ENCODE assay signal across 1 cellular context in the genomic region with DNA sequence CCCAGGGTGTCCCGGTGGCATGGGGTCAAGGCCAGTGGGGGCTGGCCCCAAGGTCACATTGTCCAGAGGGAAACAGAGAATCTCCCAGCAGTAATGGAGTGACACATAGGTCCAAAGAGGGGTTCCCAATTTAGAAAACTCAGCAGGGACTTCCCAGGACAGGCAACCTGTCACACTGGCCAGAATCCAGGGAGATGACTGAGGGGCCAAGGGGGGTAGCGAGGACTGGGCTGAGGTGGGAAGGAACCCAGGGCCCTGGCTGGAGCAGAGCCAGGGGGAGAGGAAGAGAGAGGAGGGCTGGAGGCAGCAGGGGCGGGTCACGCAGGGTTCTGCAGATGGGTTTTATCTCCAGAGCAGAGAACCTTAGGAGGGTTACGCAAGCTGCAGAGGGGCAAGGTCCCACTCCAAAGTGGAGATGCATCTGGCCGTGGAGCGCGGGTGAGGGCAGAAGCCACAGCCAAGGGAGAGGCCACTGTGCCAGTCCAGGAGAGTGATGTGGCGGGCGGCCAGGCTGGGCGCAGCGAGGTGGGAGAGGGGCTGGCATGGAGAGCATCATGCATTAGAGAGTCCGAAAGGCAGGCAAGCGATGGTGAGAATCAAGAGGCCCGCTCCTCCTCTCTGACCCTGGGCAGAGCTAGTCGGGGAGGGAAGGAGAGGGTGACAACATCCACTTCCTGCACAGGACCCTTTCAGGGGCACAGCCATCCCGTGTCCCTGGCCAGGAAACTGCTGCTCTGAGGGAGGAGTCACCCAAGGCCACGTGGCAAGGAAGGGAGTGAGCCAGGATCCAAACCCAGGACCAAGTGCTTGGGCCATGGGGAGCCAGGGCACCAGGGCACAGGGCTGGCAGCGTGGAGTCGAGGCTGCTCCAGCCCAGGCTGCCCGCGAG.
TF ChIP-seq lines count a peak whose summit lies in the region.

No MANE protein-coding gene starts in this region.

TF ChIP-seq in IMR-90, 13 proteins besides CTCF, POLR2A, EP300 and RAD21 (continued from another document):
- TF ChIP-seq, protein P1, sequence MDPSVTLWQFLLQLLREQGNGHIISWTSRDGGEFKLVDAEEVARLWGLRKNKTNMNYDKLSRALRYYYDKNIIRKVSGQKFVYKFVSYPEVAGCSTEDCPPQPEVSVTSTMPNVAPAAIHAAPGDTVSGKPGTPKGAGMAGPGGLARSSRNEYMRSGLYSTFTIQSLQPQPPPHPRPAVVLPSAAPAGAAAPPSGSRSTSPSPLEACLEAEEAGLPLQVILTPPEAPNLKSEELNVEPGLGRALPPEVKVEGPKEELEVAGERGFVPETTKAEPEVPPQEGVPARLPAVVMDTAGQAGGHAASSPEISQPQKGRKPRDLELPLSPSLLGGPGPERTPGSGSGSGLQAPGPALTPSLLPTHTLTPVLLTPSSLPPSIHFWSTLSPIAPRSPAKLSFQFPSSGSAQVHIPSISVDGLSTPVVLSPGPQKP (IDR thresholded peaks at IDR 0.05; ENCODE audit: borderline replicate concordance, low read depth, low read length) = no peak
- TF ChIP-seq MAZ (IDR thresholded peaks at IDR 0.05; ENCODE audit: borderline replicate concordance, low read depth, low read length) = no peak
- no peak for TF ChIP-seq SMC3 (IDR thresholded peaks at IDR 0.05; ENCODE audit: low read depth, low read length)
- TF ChIP-seq FOS (IDR thresholded peaks at IDR 0.05; ENCODE audit: low read depth, low read length) = no peak
- no peak for TF ChIP-seq RFX5 (IDR thresholded peaks at IDR 0.05; ENCODE audit: low read depth, low read length)
- TF ChIP-seq, protein P2, sequence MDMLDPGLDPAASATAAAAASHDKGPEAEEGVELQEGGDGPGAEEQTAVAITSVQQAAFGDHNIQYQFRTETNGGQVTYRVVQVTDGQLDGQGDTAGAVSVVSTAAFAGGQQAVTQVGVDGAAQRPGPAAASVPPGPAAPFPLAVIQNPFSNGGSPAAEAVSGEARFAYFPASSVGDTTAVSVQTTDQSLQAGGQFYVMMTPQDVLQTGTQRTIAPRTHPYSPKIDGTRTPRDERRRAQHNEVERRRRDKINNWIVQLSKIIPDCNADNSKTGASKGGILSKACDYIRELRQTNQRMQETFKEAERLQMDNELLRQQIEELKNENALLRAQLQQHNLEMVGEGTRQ (IDR thresholded peaks at IDR 0.05; ENCODE audit: low read depth, low read length) = 0 out of 2 replicates have a peak, but pooled peaks have one; percentile 40
